15 cellular contexts compared by ENCODE assay signal in the genomic region with DNA sequence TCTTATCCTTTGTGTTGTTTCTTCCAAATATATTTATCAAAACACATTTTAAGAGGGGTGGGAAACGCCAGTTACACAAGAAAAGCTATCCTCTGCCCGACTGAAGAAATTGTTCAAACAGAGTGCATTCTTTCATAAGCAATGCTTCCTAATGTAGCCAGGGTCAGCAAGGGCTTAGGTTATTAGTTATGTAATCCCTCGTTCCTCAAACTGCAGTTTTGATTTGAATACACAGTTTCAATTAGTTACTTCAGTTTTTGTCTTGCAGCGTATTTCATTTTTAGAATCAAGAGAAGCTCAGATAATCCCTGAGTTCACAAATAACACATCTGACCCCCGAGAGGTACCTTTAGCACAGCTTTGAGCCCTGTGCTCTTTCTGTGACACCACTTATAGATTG.
A peak's percentile ranks its signal among the peaks of the same experiment; 100 is the strongest.
DNase-seq lines count a peak whose midpoint lies in the region; ATAC-seq and TF ChIP-seq lines count a peak whose summit lies in the region.
"Had no signal": no experiment of that assay in that cellular context is flagged by ENCODE, and none has a peak within 500 bp of the region (broad histone marks: within the 10 kb centered on the region; RNA-seq: fewer than 3 reads in every experiment).

No MANE protein-coding gene starts in this region.

- H3K9me3 Mint-ChIP-seq in mesothelial cell of epicardium = peaks cover 5% of the 10 kb centered on the region
- H3K9me3 Mint-ChIP-seq: activated T-helper 17 cell treated with anti-CD3 and anti-CD28 coated beads, Interleukin-2, amount 50 U/mL, for 72 hours had no signal

- ATAC-seq in GM18517 (IDR thresholded peaks at IDR 0.05; ENCODE audit: unreplicated experiment) = peak; percentile 84
- peak; percentile 83 for ATAC-seq in GM21619 (IDR thresholded peaks at IDR 0.05; ENCODE audit: unreplicated experiment)
- peak; percentile 94 for ATAC-seq in HG03469 (IDR thresholded peaks at IDR 0.05; ENCODE audit: unreplicated experiment)
- ATAC-seq: activated T-helper 17 cell treated with anti-CD3 and anti-CD28 coated beads, Interleukin-2, amount 50 U/mL, for 72 hours; PC-3 had no signal

- no peaks in the 10 kb centered on the region for H3K36me3 Mint-ChIP-seq in mesothelial cell of epicardium

- DNase-seq in medulla oblongata (ENCODE audit: extremely low spot score) (peak; percentile 37), mesothelial cell of epicardium (ENCODE audit: low spot score in 2 of 2, unreplicated experiment in 2 of 2) (no peak)
- DNase-seq in activated CD4-positive, CD25-positive, alpha-beta regulatory T cell (lab: John Stamatoyannopoulos, UW) = no peak
- no peak for DNase-seq in activated CD8-positive, alpha-beta memory T cell treated with anti-CD3 and anti-CD28 coated beads, Interleukin-2, amount 50 U/mL, for 48 hours
- DNase-seq in activated naive CD4-positive, alpha-beta T cell (lab: John Stamatoyannopoulos, UW) = no peak
- DNase-seq: Caco-2; NCI-H146; ovary; PC-3; stimulated activated CD4-positive, alpha-beta T cell treated with anti-CD3 and anti-CD28 coated beads, Interleukin-2, amount 100 ng/mL, for 48 hours; thyroid gland had no signal

- peaks cover 61% of the 10 kb centered on the region for H3K4me1 Mint-ChIP-seq in mesothelial cell of epicardium
- H3K4me1 Mint-ChIP-seq: activated T-helper 17 cell treated with anti-CD3 and anti-CD28 coated beads, Interleukin-2, amount 50 U/mL, for 72 hours had no signal

- H3K27ac Mint-ChIP-seq in mesothelial cell of epicardium = no peak overlapping the region
- H3K27ac Mint-ChIP-seq: activated T-helper 17 cell treated with anti-CD3 and anti-CD28 coated beads, Interleukin-2, amount 50 U/mL, for 72 hours had no signal

- TF ChIP-seq CTCF in mesothelial cell of epicardium (IDR thresholded peaks at IDR 0.05; ENCODE audit: unreplicated experiment) = no peak

- H3K4me3 Mint-ChIP-seq in mesothelial cell of epicardium = no peak overlapping the region
- H3K4me3 Mint-ChIP-seq: activated T-helper 17 cell treated with anti-CD3 and anti-CD28 coated beads, Interleukin-2, amount 50 U/mL, for 72 hours had no signal

- no peaks in the 10 kb centered on the region for H3K27me3 Mint-ChIP-seq in mesothelial cell of epicardium (ENCODE audit: low read depth)
